In the genomic region with DNA sequence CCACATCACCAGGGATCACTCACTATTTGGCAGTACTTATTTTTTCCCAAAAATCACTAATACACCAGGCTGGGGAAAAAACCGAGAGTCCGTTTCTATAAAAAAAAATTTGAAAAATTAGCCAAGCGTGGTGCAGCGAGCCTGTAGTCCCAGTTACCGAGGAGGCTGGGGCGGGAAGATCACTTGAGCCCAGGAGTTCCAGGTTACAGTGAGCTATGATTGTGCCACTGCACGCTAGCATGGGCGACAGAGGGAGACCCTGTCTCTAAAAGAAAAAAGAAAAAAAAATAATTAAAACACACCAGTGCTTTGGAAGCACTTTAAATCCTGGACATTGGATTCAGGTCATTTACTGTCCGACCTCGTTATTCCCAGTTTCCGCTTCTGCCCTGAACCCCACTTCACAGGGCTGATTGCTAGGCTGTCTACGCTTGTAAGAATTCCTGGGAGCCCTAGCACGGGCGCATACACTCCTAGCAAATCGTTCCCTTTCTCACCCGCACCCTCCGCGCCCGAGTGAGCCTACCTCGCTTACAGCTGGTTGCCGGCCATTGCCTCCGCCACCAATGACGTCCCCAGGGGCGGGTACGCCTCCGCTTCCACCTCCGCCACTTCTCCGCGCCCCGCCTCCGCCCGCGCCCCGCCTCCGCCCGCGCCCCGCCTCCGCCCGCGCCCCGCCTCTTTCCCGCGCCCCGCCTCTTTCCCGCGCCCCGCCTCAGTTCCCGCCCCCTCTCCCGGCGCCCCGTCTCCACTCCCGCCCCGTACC, we compare ENCODE assay signal across 2 cellular contexts.
TF ChIP-seq lines count a peak whose summit lies in the region.

A gene (minus strand): TSS at position 571 of the 766 bp plus-strand sequence. CDS start 5,950 bp downstream, outside the sequence.

TF ChIP-seq in SK-N-SH, 30 proteins besides CTCF, POLR2A, EP300 and RAD21:
- TF ChIP-seq SMC3 (IDR thresholded peaks at IDR 0.05; ENCODE audit: low read depth, low read length) (no peak), RCOR1 (IDR thresholded peaks at IDR 0.05; ENCODE audit: low read length) (no peak), GABPA (IDR thresholded peaks at IDR 0.05; ENCODE audit: low read depth) (no peak; the same call in 1 of the 2 replicates), TAF1 (IDR thresholded peaks at IDR 0.05; ENCODE audit: borderline replicate concordance, low read depth, low read length) (0 out of 2 replicates have a peak, but pooled peaks have one; percentile 50), YY1 (IDR thresholded peaks at IDR 0.05; ENCODE audit: low read depth) (peak; percentile 70), SIN3A (IDR thresholded peaks at IDR 0.05; ENCODE audit: borderline replicate concordance, low read depth, low read length) (peak; percentile 24; the same call in 1 of the 2 replicates), POLR2AphosphoS5 (IDR thresholded peaks at IDR 0.05; ENCODE audit: low read depth, low read length) (peak; percentile 79), MXI1 (IDR thresholded peaks at IDR 0.05; ENCODE audit: low read depth, low read length) (peak; percentile 14)

TF ChIP-seq in endothelial cell of umbilical vein, 7 proteins besides CTCF, POLR2A, EP300 and RAD21:
- TF ChIP-seq, protein P1, sequence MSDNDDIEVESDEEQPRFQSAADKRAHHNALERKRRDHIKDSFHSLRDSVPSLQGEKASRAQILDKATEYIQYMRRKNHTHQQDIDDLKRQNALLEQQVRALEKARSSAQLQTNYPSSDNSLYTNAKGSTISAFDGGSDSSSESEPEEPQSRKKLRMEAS (IDR thresholded peaks at IDR 0.05; ENCODE audit: insufficient read depth, insufficient read length), result no peak
- TF ChIP-seq EZH2 (IDR thresholded peaks at IDR 0.05; ENCODE audit: borderline replicate concordance, low read depth, low read length, severe bottlenecking) (no peak), MYC (IDR thresholded peaks at IDR 0.05; ENCODE audit: low read depth, low read length) (no peak), JUN (IDR thresholded peaks at IDR 0.05; ENCODE audit: borderline replicate concordance, insufficient read depth, insufficient read length, low read depth) (no peak), FOS (IDR thresholded peaks at IDR 0.05; ENCODE audit: borderline replicate concordance, insufficient read depth, low read length) (no peak), POLR2AphosphoS5 (IDR thresholded peaks at IDR 0.05; ENCODE audit: insufficient read depth, low read depth, low read length) (no peak), GATA2 (IDR thresholded peaks at IDR 0.05; ENCODE audit: insufficient read depth, insufficient read length, low read depth, low read length) (no peak)
TF ChIP-seq in endothelial cell of umbilical vein: peak in this region for 0.
